Comparison of ENCODE assay signal across 10 cellular contexts in genomic region chr1:115976900-115977480, GRCh38. TPM values are rescaled to one million over a fixed set of nuclear protein-coding genes. Genes with fewer than 3 reads are reported as not detected.
A peak's percentile ranks its signal among the peaks of the same experiment; 100 is the strongest.
DNase-seq lines count a peak whose midpoint lies in the region; ATAC-seq, FAIRE-seq and TF ChIP-seq lines count a peak whose summit lies in the region.
"Had no signal": no experiment of that assay in that cellular context is flagged by ENCODE, and none has a peak within 500 bp of the region (broad histone marks: within the 10 kb centered on the region; RNA-seq: fewer than 3 reads in every experiment).

No MANE protein-coding gene starts in this region.

- no peaks in the 10 kb centered on the region for H3K36me3 Mint-ChIP-seq in stimulated activated naive CD8-positive, alpha-beta T cell treated with anti-CD3 and anti-CD28 coated beads, Interleukin-15, Interleukin-2, amounts not matched to agents 100 ng/mL and 50 ng/mL, for 24 hours (ENCODE audit: low read depth)

- H3K36me3 ChIP-seq in subcutaneous abdominal adipose tissue (ENCODE audit: control insufficient read depth in 5 of 5, insufficient read depth in 5 of 5, low read length in 5 of 5), result no peaks in the 10 kb centered on the region

- peak overlapping the region; percentile 68 for H3K4me3 Mint-ChIP-seq in stimulated activated naive CD8-positive, alpha-beta T cell treated with anti-CD3 and anti-CD28 coated beads, Interleukin-15, Interleukin-2, amounts not matched to agents 100 ng/mL and 50 ng/mL, for 24 hours

- no peaks in the 10 kb centered on the region for H3K9me3 Mint-ChIP-seq in stimulated activated naive CD8-positive, alpha-beta T cell treated with anti-CD3 and anti-CD28 coated beads, Interleukin-15, Interleukin-2, amounts not matched to agents 100 ng/mL and 50 ng/mL, for 24 hours

- in situ Hi-C loops in astrocyte of the cerebellum (cut with HindIII; ENCODE audit: low sequenced_read_pairs), result no loop called here

- H3K4me3 ChIP-seq in astrocyte of the cerebellum (ENCODE audit: low read depth, low read length) (peak overlapping the region; percentile 60), subcutaneous abdominal adipose tissue (ENCODE audit: low read depth in 1 of 5, low read length in 5 of 5) (peak overlapping the region; percentile 52 to 71 (median 63))

- peak overlapping the region; percentile 1 for H3K27ac Mint-ChIP-seq in stimulated activated naive CD8-positive, alpha-beta T cell treated with anti-CD3 and anti-CD28 coated beads, Interleukin-15, Interleukin-2, amounts not matched to agents 100 ng/mL and 50 ng/mL, for 24 hours

- H3K27ac ChIP-seq in layer of hippocampus (ENCODE audit: low read depth, low read length) (peak overlapping the region; percentile 90), subcutaneous abdominal adipose tissue (ENCODE audit: low read depth, low read length) (no peak overlapping the region)

- H3K4me1 ChIP-seq in subcutaneous abdominal adipose tissue (ENCODE audit: control insufficient read depth in 5 of 5, insufficient read depth in 5 of 5, low read length in 5 of 5), result peaks cover 0 to 22% (median 11%) of the 10 kb centered on the region in 5 donors

- peaks cover 4% of the 10 kb centered on the region for H3K4me1 Mint-ChIP-seq in stimulated activated naive CD8-positive, alpha-beta T cell treated with anti-CD3 and anti-CD28 coated beads, Interleukin-15, Interleukin-2, amounts not matched to agents 100 ng/mL and 50 ng/mL, for 24 hours (ENCODE audit: low read depth)

- no peak for ATAC-seq in stimulated activated naive CD8-positive, alpha-beta T cell treated with anti-CD3 and anti-CD28 coated beads, Interleukin-15, Interleukin-2, amounts not matched to agents 100 U/mL and 50 U/mL, for 24 hours
- ATAC-seq in HG02642 (IDR thresholded peaks at IDR 0.05; ENCODE audit: poor library complexity, unreplicated experiment), result no peak

- H3K9ac ChIP-seq in subcutaneous abdominal adipose tissue (ENCODE audit: low read length in 5 of 5), result peak overlapping the region in 1 of 5 donors; percentile 43

- H3K27me3 Mint-ChIP-seq in stimulated activated naive CD8-positive, alpha-beta T cell treated with anti-CD3 and anti-CD28 coated beads, Interleukin-15, Interleukin-2, amounts not matched to agents 100 ng/mL and 50 ng/mL, for 24 hours, result peaks cover 53% of the 10 kb centered on the region

- no peak for DNase-seq in stimulated activated naive CD8-positive, alpha-beta T cell treated with anti-CD3 and anti-CD28 coated beads, Interleukin-15, Interleukin-2, amounts not matched to agents 100 U/mL and 50 U/mL, for 24 hours
- no peak for DNase-seq in astrocyte of the cerebellum (ENCODE audit: low read depth)
- no peak for DNase-seq in RCC 7860 (ENCODE audit: low spot score)
- no peak for DNase-seq in GM12892 (ENCODE audit: insufficient read length)

- no peak for TF ChIP-seq CTCF in astrocyte of the cerebellum (IDR thresholded peaks at IDR 0.05; ENCODE audit: low read depth, low read length, missing control alignments)

- H3K9me3 ChIP-seq in subcutaneous abdominal adipose tissue (ENCODE audit: control insufficient read depth in 5 of 5, low read length in 5 of 5), result no peaks in the 10 kb centered on the region

- H3K27me3 ChIP-seq in layer of hippocampus (ENCODE audit: control insufficient read depth, insufficient read depth, low read length) (no peaks in the 10 kb centered on the region), subcutaneous abdominal adipose tissue (ENCODE audit: control insufficient read depth in 5 of 5, insufficient read depth in 4 of 5, low read length in 5 of 5) (peaks cover 0 to 3% (median 0%) of the 10 kb centered on the region in 5 donors)

- FAIRE-seq in RCC 7860 (lab: Jason Lieb, UNC) (no peak), GM12892 (lab: Jason Lieb, UNC) (no peak)
- FAIRE-seq: endometrium, GM18507 had no signal

- no peak for TF ChIP-seq POLR2A in GM12892 (IDR thresholded peaks at IDR 0.05; ENCODE audit: low read depth, low read length)

RNA-seq across cellular contexts. Expression of gene SLC22A15, which starts 0.7 kb away (rescaled TPM):
- not detected for polyA plus RNA-seq in GM12892 (2012; ENCODE audit: missing spikeins)
